Comparison of ENCODE assay signal across 23 cellular contexts in genomic region chr6:16649895-16650294, GRCh38.
"Had no signal": no experiment of that assay in that cellular context is flagged by ENCODE, and none has a peak within 500 bp of the region (broad histone marks: within the 10 kb centered on the region; RNA-seq: fewer than 3 reads in every experiment).

No MANE protein-coding gene starts in this region.

- H3K27ac ChIP-seq: heart left ventricle, parathyroid adenoma, psoas muscle, spleen, tibial artery, upper lobe of right lung, vagina had no signal

- H3K4me1 ChIP-seq: upper lobe of right lung had no signal

- H3K27me3 ChIP-seq: dorsolateral prefrontal cortex, heart left ventricle, spleen, tibial artery, upper lobe of right lung, vagina had no signal

- H3K27ac Mint-ChIP-seq: nephron progenitor cell; stimulated activated memory B cell treated with anti-CD40 and anti-IgM and Interleukin-4, amounts not matched to agents 10 μg/mL and 1 μg/mL and 100 μg/mL, for 72 hours; stimulated activated naive CD8-positive, alpha-beta T cell treated with anti-CD3 and anti-CD28 coated beads, Interleukin-15, Interleukin-2, amounts not matched to agents 100 ng/mL and 50 ng/mL, for 24 hours had no signal

- H3K4me3 Mint-ChIP-seq: nephron progenitor cell; stimulated activated memory B cell treated with anti-CD40 and anti-IgM and Interleukin-4, amounts not matched to agents 10 μg/mL and 1 μg/mL and 100 μg/mL, for 72 hours; stimulated activated naive CD8-positive, alpha-beta T cell treated with anti-CD3 and anti-CD28 coated beads, Interleukin-15, Interleukin-2, amounts not matched to agents 100 ng/mL and 50 ng/mL, for 24 hours had no signal

- H3K9me3 ChIP-seq: heart left ventricle, psoas muscle, spleen, tibial artery, upper lobe of right lung, vagina had no signal

- H3K4me3 ChIP-seq: dorsolateral prefrontal cortex, heart left ventricle, psoas muscle, spleen, tibial artery, upper lobe of right lung, vagina had no signal

- H3K9me3 Mint-ChIP-seq: nephron progenitor cell; stimulated activated memory B cell treated with anti-CD40 and anti-IgM and Interleukin-4, amounts not matched to agents 10 μg/mL and 1 μg/mL and 100 μg/mL, for 72 hours; stimulated activated naive CD8-positive, alpha-beta T cell treated with anti-CD3 and anti-CD28 coated beads, Interleukin-15, Interleukin-2, amounts not matched to agents 100 ng/mL and 50 ng/mL, for 24 hours had no signal

- H3K36me3 ChIP-seq: upper lobe of right lung had no signal

- ATAC-seq: esophagus mucosa; heart left ventricle; left lobe of liver; psoas muscle; sciatic nerve; stimulated activated memory B cell treated with anti-CD40 and anti-IgM and Interleukin-4, amounts not matched to agents 10 μg/mL and 1 μg/mL and 100 μg/mL, for 72 hours; upper lobe of right lung had no signal

- H2AFZ ChIP-seq: parathyroid adenoma had no signal

- H3K9ac ChIP-seq: parathyroid adenoma had no signal

- H3K27me3 Mint-ChIP-seq: stimulated activated memory B cell treated with anti-CD40 and anti-IgM and Interleukin-4, amounts not matched to agents 10 μg/mL and 1 μg/mL and 100 μg/mL, for 72 hours; stimulated activated naive CD8-positive, alpha-beta T cell treated with anti-CD3 and anti-CD28 coated beads, Interleukin-15, Interleukin-2, amounts not matched to agents 100 ng/mL and 50 ng/mL, for 24 hours had no signal

- DNase-seq: cortex of kidney; dorsolateral prefrontal cortex; effector CD8-positive, alpha-beta T cell; heart left ventricle; hippocampal formation; kidney glomerular epithelial cell; mammary epithelial cell; nephron progenitor cell; psoas muscle; retina; spleen; stimulated activated CD4-positive, alpha-beta T cell treated with anti-CD3 and anti-CD28 coated beads, Interleukin-15, amount 100 ng/mL, for 24 hours; stimulated activated CD4-positive, alpha-beta T cell treated with anti-CD3 and anti-CD28 coated beads, Interleukin-1b, Interleukin-23, amount 100 ng/mL, for 48 hours; stimulated activated CD4-positive, alpha-beta T cell treated with anti-CD3 and anti-CD28 coated beads, Interleukin-4, amount 100 ng/mL, for 24 hours; tibial artery; upper lobe of right lung had no signal
